ENCODE assay signal across 19 cellular contexts in genomic region chr1:18807334-18808063, GRCh38. TPM values are rescaled to one million over a fixed set of nuclear protein-coding genes. Genes with fewer than 3 reads are reported as not detected.
DNase-seq lines count a peak whose midpoint lies in the region; ATAC-seq, FAIRE-seq and TF ChIP-seq lines count a peak whose summit lies in the region.
"Had no signal": no experiment of that assay in that cellular context is flagged by ENCODE, and none has a peak within 500 bp of the region (broad histone marks: within the 10 kb centered on the region; RNA-seq: fewer than 3 reads in every experiment).

No MANE protein-coding gene starts in this region.

- POLR2A ChIA-PET in K562 (lab: Yijun Ruan, JAX), result interaction anchor here (0.5 to 1.0 kb wide), 3 partner anchors 12 to 961 kb away, joined by 3 read pairs; no protein-coding TSS in a partner anchor

- no peak overlapping the region for H4K91ac ChIP-seq in neuronal stem cell (ENCODE audit: low read depth, low read length, poor library complexity)

- H3K4me3 ChIP-seq in BLaER1 (no peak overlapping the region), K562 (peak overlapping the region; percentile 9; the same call in 1 of the 2 replicates), neuronal stem cell (ENCODE audit: low read length in 2 of 2) (no peak overlapping the region)
- H3K4me3 ChIP-seq: HAP-1 had no signal

- TF ChIP-seq POLR2A in K562 (conservative IDR thresholded peaks at IDR 0.05), result peak; percentile 75

- H2BK12ac ChIP-seq in neuronal stem cell (ENCODE audit: low read length), result no peak overlapping the region

- no peak overlapping the region for H3K14ac ChIP-seq in neuronal stem cell (ENCODE audit: low read length)

- TF ChIP-seq EP300 in K562 (IDR thresholded peaks at IDR 0.05; ENCODE audit: low read length), result peak; percentile 82

- CTCF ChIA-PET in K562 (lab: Yijun Ruan, JAX; ENCODE audit: low intra/inter-chr PET ratio), result no interaction called here

- H3K9me3 ChIP-seq in BLaER1 (no peaks in the 10 kb centered on the region), K562 (replicated peaks; ENCODE audit: control insufficient read depth, insufficient read depth, low read depth, low read length) (no peaks in the 10 kb centered on the region), neuronal stem cell (replicated peaks in 1 of 2; ENCODE audit: control insufficient read depth in 2 of 2, insufficient read depth in 1 of 2, low read depth in 1 of 2, low read length in 2 of 2) (no peaks in the 10 kb centered on the region)
- H3K9me3 ChIP-seq: Caco-2, HAP-1 had no signal

- H4K8ac ChIP-seq in neuronal stem cell (ENCODE audit: low read depth, low read length), result no peak overlapping the region

- H3K36me3 ChIP-seq in BLaER1, result no peaks in the 10 kb centered on the region
- H3K36me3 ChIP-seq in K562 (ENCODE audit: control insufficient read depth, insufficient read depth, low read length), result no peaks in the 10 kb centered on the region
- no peaks in the 10 kb centered on the region for H3K36me3 ChIP-seq in neuronal stem cell (replicated peaks in 1 of 2; ENCODE audit: control insufficient read depth in 2 of 2, insufficient read depth in 2 of 2, low read length in 2 of 2)
- H3K36me3 ChIP-seq: HAP-1 had no signal

- no peak overlapping the region for H2BK15ac ChIP-seq in neuronal stem cell (ENCODE audit: low read length)

- no peaks in the 10 kb centered on the region; the same call in 1 of the 2 replicates for H3K27me3 ChIP-seq in BLaER1
- no peaks in the 10 kb centered on the region for H3K27me3 ChIP-seq in K562 (ENCODE audit: control insufficient read depth in 2 of 2, insufficient read depth in 2 of 2, low read length in 2 of 2)
- peaks cover 0 to 19% (median 0%) of the 10 kb centered on the region in 3 experiments for H3K27me3 ChIP-seq in neuronal stem cell (ENCODE audit: control insufficient read depth in 3 of 3, insufficient read depth in 3 of 3, low read depth in 1 of 3, low read length in 3 of 3)

- ATAC-seq in K562, result peak; percentile 95
- ATAC-seq: CD8-positive, alpha-beta T cell; HepG2 had no signal

- H3K27ac ChIP-seq in BLaER1 (no peak overlapping the region), K562 (ENCODE audit: extremely low read depth, low read depth, low read length) (peak overlapping the region; percentile 87), neuronal stem cell (replicated peaks; ENCODE audit: low read length) (no peak overlapping the region), caudate nucleus (ENCODE audit: low read depth, low read length) (no peak overlapping the region)

- TF ChIP-seq CTCF in K562 (IDR thresholded peaks at IDR 0.05 in 2 of 3, conservative IDR thresholded peaks at IDR 0.05 in 1 of 3; ENCODE audit: insufficient read depth in 2 of 3, low read depth in 1 of 3, low read length in 3 of 3), result no peak

- peak; percentile 2 for DNase-seq in MV-4-11 (lab: John Stamatoyannopoulos, UW)
- DNase-seq in K562 (ENCODE audit: extremely low read depth in 1 of 4, low spot score in 3 of 4), result peak; percentile 97 to 98 (median 97)
- no peak for DNase-seq in neuronal stem cell (ENCODE audit: low spot score)
- no peak for DNase-seq in NCI-H748 treated with DMSO at 0.1 percent for 48 hours (lab: John Stamatoyannopoulos, UW)
- no peak for DNase-seq in HT-29 (ENCODE audit: low spot score)
- DNase-seq in caudate nucleus (lab: John Stamatoyannopoulos, UW), result no peak
- DNase-seq: 8988T; Caco-2; CD8-positive, alpha-beta T cell; DND-41; GDM1; GOT3 had no signal

- no peak overlapping the region for H2BK120ac ChIP-seq in neuronal stem cell (ENCODE audit: low read depth, low read length)

- peak overlapping the region; percentile 1 for H2AK5ac ChIP-seq in neuronal stem cell (ENCODE audit: low read depth, low read length)

- no TSS peak for BruUV-seq in K562 (replicated peaks; lab: Mats Ljungman, UMichigan)

- H3K4me2 ChIP-seq in BLaER1 (peak overlapping the region; percentile 24), K562 (ENCODE audit: insufficient read depth, low read length) (peak overlapping the region; percentile 74), neuronal stem cell (ENCODE audit: insufficient read depth, low read length, poor library complexity, severe bottlenecking) (no peak overlapping the region)

- intact Hi-C loops in K562 (cut with micrococcal nuclease), result no loop called here

- no peak overlapping the region for H3K9ac ChIP-seq in BLaER1
- H3K9ac ChIP-seq in K562 (ENCODE audit: insufficient read depth in 1 of 2, low read depth in 2 of 2, low read length in 2 of 2), result peak overlapping the region; percentile 55 to 81
- no peak overlapping the region for H3K9ac ChIP-seq in neuronal stem cell (ENCODE audit: low read depth, low read length, poor library complexity)

- H3K4me1 ChIP-seq in BLaER1 (peaks cover 11% of the 10 kb centered on the region), K562 (replicated peaks in 1 of 2; ENCODE audit: control insufficient read depth in 2 of 2, insufficient read depth in 2 of 2, low read length in 2 of 2) (peaks cover 21 to 31% of the 10 kb centered on the region in 2 experiments), neuronal stem cell (ENCODE audit: control insufficient read depth in 2 of 2, insufficient read depth in 1 of 2, low read depth in 1 of 2, low read length in 2 of 2) (peaks cover 0 to 6% of the 10 kb centered on the region in 2 donors)
- H3K4me1 ChIP-seq: Caco-2, HAP-1 had no signal

- H2AFZ ChIP-seq in K562 (ENCODE audit: low read depth, low read length) (peak overlapping the region; percentile 88), neuronal stem cell (ENCODE audit: low read length) (no peak overlapping the region)

- H3K18ac ChIP-seq in neuronal stem cell (ENCODE audit: low read length), result no peak overlapping the region

- WGBS in K562 (ENCODE audit: insufficient coverage, low coverage, missing lambda C conversion rate), result 4% methylated on average over 9 of the region's 10 CpGs
- WGBS in neuronal stem cell (ENCODE audit: extremely low coverage in 2 of 2, insufficient read length in 2 of 2, insufficient replicate concordance in 1 of 2), 2 donors, result no CpG with 5 or more reads among the region's 10 CpGs

- no peak overlapping the region for H3K4ac ChIP-seq in neuronal stem cell (ENCODE audit: low read length)

- in situ Hi-C loops in K562 (cut with MboI), result no loop called here

- H3K9me1 ChIP-seq in K562 (ENCODE audit: control insufficient read depth, insufficient read depth, low read length), result no peaks in the 10 kb centered on the region

- H3K79me2 ChIP-seq in K562 (ENCODE audit: control insufficient read depth, insufficient read depth, low read length), result no peaks in the 10 kb centered on the region

- FAIRE-seq in K562 (lab: Jason Lieb, UNC), result peak; percentile 91
- FAIRE-seq: GM12892, GM19239, HepG2, HTR-8/SVneo had no signal

- no peak overlapping the region for H2BK5ac ChIP-seq in neuronal stem cell (ENCODE audit: low read length)

- H4K20me1 ChIP-seq in BLaER1, result no peaks in the 10 kb centered on the region
- H4K20me1 ChIP-seq in K562 (replicated peaks; ENCODE audit: control insufficient read depth, insufficient read depth, low read length), result no peaks in the 10 kb centered on the region

- no peaks in the 10 kb centered on the region for H3K79me1 ChIP-seq in neuronal stem cell (ENCODE audit: low read depth, low read length)

- no peak overlapping the region for H3K23ac ChIP-seq in neuronal stem cell (ENCODE audit: low read depth, low read length, poor library complexity)

- TF ChIP-seq RAD21 in K562 (CRISPR knock-in tag; conservative IDR thresholded peaks at IDR 0.05 in 1 of 2, IDR thresholded peaks at IDR 0.05 in 1 of 2), result no peak

TF ChIP-seq in K562, 482 proteins besides CTCF, POLR2A, EP300 and RAD21 (continues in another document):
- TF ChIP-seq NCOR1 (IDR thresholded peaks at IDR 0.05) (peak; percentile 60; the same call in 1 of the 2 replicates), TAF7 (tag; IDR thresholded peaks at IDR 0.05) (no peak), HDAC3 (IDR thresholded peaks at IDR 0.05; ENCODE audit: borderline replicate concordance, partially characterized antibody) (peak; percentile 48), ZNF740 (CRISPR knock-in tag; IDR thresholded peaks at IDR 0.05) (no peak), ZNF740 (tag; IDR thresholded peaks at IDR 0.05) (peak in 1 of 2 experiments; percentile 61; a peak in 1 of 4 replicates), SRF (CRISPR knock-in tag; IDR thresholded peaks at IDR 0.05) (peak in 1 of 2 experiments; percentile 43; a peak in 1 of 4 replicates)

RNA-seq across cellular contexts. Expression of gene TAS1R2, which starts 52.0 kb away (rescaled TPM):
- not detected in 2 replicates for total RNA-seq in K562 (2011; cell fraction: chromatin; rRNA removed; ENCODE audit: low replicate concordance)
- not detected in 2 replicates for total RNA-seq in K562 (2011; cell fraction: nucleolus; rRNA removed)
- not detected in 2 replicates for total RNA-seq in K562 (2011; cell fraction: nucleoplasm; rRNA removed)
- not detected in 2 replicates for total RNA-seq in K562 (2014; rRNA removed)
- not detected in 2 replicates for total RNA-seq in K562 (2014; rRNA removed; fragmentation: Illumina TruSeq; extraction: Trizol)
- total RNA-seq in K562 (2015; rRNA removed; fragmentation: Illumina TruSeq; extraction: Trizol), result not detected in 2 replicates
- total RNA-seq in K562 (2021), result not detected in 2 replicates
- polyA plus RNA-seq in K562 (2011; rRNA removed), result not detected in 2 replicates
- polyA plus RNA-seq in K562 (2011; cell fraction: cytosol; rRNA removed), result 0.03 TPM in 1 of 2 replicates, not detected in the other
- polyA plus RNA-seq in K562 (2011; cell fraction: nucleus; rRNA removed), result 0.04 TPM in 1 of 2 replicates, not detected in the other
- not detected in 2 replicates for polyA plus RNA-seq in K562 (2012)
- not detected in 2 replicates for polyA plus RNA-seq in K562 (2014; fragmentation: Illumina TruSeq; extraction: Trizol)
- not detected for polyA plus RNA-seq in K562 (2014; fragmentation: Nextera tagmentation; extraction: Ambion mirVana)
- polyA plus RNA-seq in K562 (2014; rRNA removed), result not detected in 2 replicates
- polyA minus RNA-seq in K562 (2011; rRNA and poly(A)+ RNA removed), result not detected in 2 replicates
- polyA minus RNA-seq in K562 (2011; cell fraction: cytosol; rRNA and poly(A)+ RNA removed), result not detected in 2 replicates
- not detected in 2 replicates for polyA minus RNA-seq in K562 (2011; cell fraction: nucleus; rRNA and poly(A)+ RNA removed)
- polyA plus RNA-seq in neuronal stem cell (2013, experiment 1 of 2), result not detected
- not detected for polyA plus RNA-seq in neuronal stem cell (2013, experiment 2 of 2)
- not detected in 2 replicates for total RNA-seq in HT-29 (2014; rRNA removed; shearing (Covaris generic))
- total RNA-seq: Caco-2; CD8-positive, alpha-beta T cell; HepG2 had no signal
- polyA plus RNA-seq: CD14-positive monocyte, HepG2 had no signal

Comparison
In these comparisons a context has a peak if more than half of its experiments do, and no peak if none do; other contexts are left out.
1. H3K9ac ChIP-seq: peak in K562 (2 of 2); none in BLaER1 (single experiment) and neuronal stem cell (single experiment).
2. DNase-seq: peak in MV-4-11 (single experiment) and K562 (4 of 4); none in neuronal stem cell (single experiment), NCI-H748 treated with DMSO at 0.1 percent for 48 hours (single experiment), HT-29 (single experiment) and caudate nucleus (0 of 61).